In genomic region chr9:79023134-79023577, GRCh38 we compare ENCODE assay signal across 14 cellular contexts.
DNase-seq lines count a peak whose midpoint lies in the region; ATAC-seq and TF ChIP-seq lines count a peak whose summit lies in the region.
"Had no signal": no experiment of that assay in that cellular context is flagged by ENCODE, and none has a peak within 500 bp of the region (broad histone marks: within the 10 kb centered on the region; RNA-seq: fewer than 3 reads in every experiment).

No MANE protein-coding gene starts in this region.

- H3K36me3 ChIP-seq in skeletal muscle satellite cell (ENCODE audit: insufficient read depth, low read length), result no peaks in the 10 kb centered on the region

- peak overlapping the region; percentile 39 for H3K4me2 ChIP-seq in skeletal muscle satellite cell (ENCODE audit: low read length)
- H3K4me2 ChIP-seq: KMS-11 had no signal

- H3K9ac ChIP-seq in skeletal muscle satellite cell (ENCODE audit: low read depth, low read length), result peak overlapping the region; percentile 65
- H3K9ac ChIP-seq: KMS-11 had no signal

- no peak for TF ChIP-seq CTCF in fibroblast of pulmonary artery (IDR thresholded peaks at IDR 0.05; ENCODE audit: low read length, missing control alignments)

- H3K4me1 ChIP-seq in skeletal muscle satellite cell (ENCODE audit: control insufficient read depth, insufficient read depth, low read length), result peaks cover 42% of the 10 kb centered on the region
- H3K4me1 ChIP-seq: testis had no signal

- H3K4me3 ChIP-seq in fibroblast of pulmonary artery (replicated peaks; ENCODE audit: low read depth, low read length) (no peak overlapping the region), skeletal muscle satellite cell (ENCODE audit: low read length) (no peak overlapping the region)
- H3K4me3 ChIP-seq: testis had no signal

- H3K9me3 ChIP-seq in skeletal muscle satellite cell (replicated peaks; ENCODE audit: low read length), result no peaks in the 10 kb centered on the region
- H3K9me3 ChIP-seq: testis had no signal

- intact Hi-C loops in posterior cingulate gyrus (cut with DNase I), result no loop called here

- no peaks in the 10 kb centered on the region for H3K27me3 ChIP-seq in skeletal muscle satellite cell (ENCODE audit: control insufficient read depth, insufficient read depth, low read length)
- H3K27me3 ChIP-seq: testis had no signal

- peak; percentile 87 for ATAC-seq in SK-N-SH treated with all-trans-retinoic acid at 6 μM for 48 hours
- no peak for ATAC-seq in GM18519 (IDR thresholded peaks at IDR 0.05; ENCODE audit: low FRiP score, unreplicated experiment)
- no peak for ATAC-seq in GM19397 (IDR thresholded peaks at IDR 0.05; ENCODE audit: unreplicated experiment)
- ATAC-seq in GM21717 (IDR thresholded peaks at IDR 0.05; ENCODE audit: unreplicated experiment), result no peak

- DNase-seq in H4 (ENCODE audit: low spot score), result peak; percentile 65
- DNase-seq in fibroblast of pulmonary artery (ENCODE audit: low read depth), result peak; percentile 78
- DNase-seq in posterior cingulate gyrus, result no peak
- DNase-seq: activated CD4-positive, alpha-beta T cell treated with anti-CD3 and anti-CD28 coated beads, Interleukin-2, amount 10 ng/mL, durations not matched to agents 7 days and 5 days; activated naive CD4-positive, alpha-beta T cell; effector CD8-positive, alpha-beta T cell; occipital lobe; testis had no signal

TF ChIP-seq in SK-N-SH treated with all-trans-retinoic acid at 6 μM for 48 hours, 23 proteins besides CTCF, POLR2A, EP300 and RAD21:
- TF ChIP-seq OSR1 (CRISPR knock-in tag; IDR thresholded peaks at IDR 0.05) (no peak), ZFP3 (CRISPR knock-in tag; IDR thresholded peaks at IDR 0.05) (no peak), TOX (CRISPR knock-in tag; IDR thresholded peaks at IDR 0.05; ENCODE audit: borderline replicate concordance) (no peak), ZNF8 (CRISPR knock-in tag; IDR thresholded peaks at IDR 0.05) (no peak), CREB5 (CRISPR knock-in tag; IDR thresholded peaks at IDR 0.05; ENCODE audit: low read depth) (no peak), ZC3H10 (CRISPR knock-in tag; IDR thresholded peaks at IDR 0.05) (no peak), GLIS3 (CRISPR knock-in tag; IDR thresholded peaks at IDR 0.05) (no peak), ZNF565 (CRISPR knock-in tag; conservative IDR thresholded peaks at IDR 0.05; ENCODE audit: low read depth) (no peak), ESRRG (CRISPR knock-in tag; IDR thresholded peaks at IDR 0.05) (no peak), ISL1 (CRISPR knock-in tag; IDR thresholded peaks at IDR 0.05) (no peak), SNAI2 (CRISPR knock-in tag; IDR thresholded peaks at IDR 0.05) (no peak), PPARA (CRISPR knock-in tag; IDR thresholded peaks at IDR 0.05; ENCODE audit: borderline replicate concordance) (no peak), BACH2 (CRISPR knock-in tag; IDR thresholded peaks at IDR 0.05; ENCODE audit: borderline replicate concordance) (no peak), CSDC2 (CRISPR knock-in tag; IDR thresholded peaks at IDR 0.05) (no peak)
TF ChIP-seq in SK-N-SH treated with all-trans-retinoic acid at 6 μM for 48 hours: peak in this region for 0.

Comparison
In these comparisons a context has a peak if more than half of its experiments do, and no peak if none do; other contexts are left out.
1. DNase-seq: peak in H4 (single experiment) and fibroblast of pulmonary artery (single experiment); none in posterior cingulate gyrus (0 of 10).